Comparison of ENCODE assay signal across 1 cellular context in genomic region chr3:166304509-166305063, GRCh38.
TF ChIP-seq lines count a peak whose summit lies in the region.

No MANE protein-coding gene starts in this region.

TF ChIP-seq in K562, 482 proteins besides CTCF, POLR2A, EP300 and RAD21:
- TF ChIP-seq ZNF436 (CRISPR knock-in tag; IDR thresholded peaks at IDR 0.05) (no peak), MEIS2 (IDR thresholded peaks at IDR 0.05; ENCODE audit: partially characterized antibody) (peak; percentile 61), PBX2 (CRISPR knock-in tag; IDR thresholded peaks at IDR 0.05; ENCODE audit: low read depth) (no peak), PBX2 (tag; conservative IDR thresholded peaks at IDR 0.05; ENCODE audit: low read depth) (peak; percentile 75)
